Comparison of ENCODE assay signal across 18 cellular contexts in the genomic region with DNA sequence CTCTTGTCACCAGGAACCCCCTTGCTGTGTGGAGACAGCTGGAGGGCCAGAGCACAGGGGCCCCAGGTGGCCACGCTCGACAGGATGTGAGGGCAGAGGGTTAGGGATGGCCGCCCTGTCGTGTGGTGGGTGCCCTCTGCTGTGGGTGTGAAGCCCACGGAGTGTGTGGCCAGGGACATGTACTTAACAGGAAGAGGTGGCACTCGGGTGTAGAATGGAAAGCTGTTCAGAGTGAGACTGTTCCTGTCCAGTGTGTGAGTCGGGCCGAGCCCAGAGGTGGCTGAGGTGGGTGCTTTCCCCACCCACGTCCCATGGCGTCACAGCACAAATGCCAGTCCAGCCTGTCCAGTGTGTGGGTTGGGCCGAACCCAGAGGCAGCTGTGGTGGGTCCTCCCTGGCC.
"Had no signal": no experiment of that assay in that cellular context is flagged by ENCODE, and none has a peak within 500 bp of the region (broad histone marks: within the 10 kb centered on the region; RNA-seq: fewer than 3 reads in every experiment).

No MANE protein-coding gene starts in this region.

- H3K36me3 ChIP-seq: colonic mucosa, neural progenitor cell, pancreas had no signal

- H3K4me3 Mint-ChIP-seq: neural progenitor cell; stimulated activated memory B cell treated with anti-CD40 and anti-IgM and Interleukin-4, amounts not matched to agents 10 μg/mL and 1 μg/mL and 100 μg/mL, for 72 hours; stimulated activated naive CD8-positive, alpha-beta T cell treated with anti-CD3 and anti-CD28 coated beads, Interleukin-15, amount 100 ng/mL, for 72 hours had no signal

- H2AFZ ChIP-seq: neural progenitor cell had no signal

- H3K27me3 ChIP-seq: colonic mucosa, esophagus squamous epithelium, gastroesophageal sphincter, pancreas, testis, tibial nerve had no signal

- DNase-seq: colonic mucosa; dermis blood vessel endothelial cell; esophagus squamous epithelium; foreskin fibroblast; left colon; mucosa of descending colon; naive thymus-derived CD8-positive, alpha-beta T cell; occipital lobe; pancreas; right cardiac atrium; stimulated activated CD4-positive, alpha-beta T cell treated with anti-CD3 and anti-CD28 coated beads, Interleukin-4, amount 100 ng/mL, for 1 hour; stimulated activated CD8-positive, alpha-beta memory T cell treated with anti-CD3 and anti-CD28 coated beads, Interleukin-4, amount 100 ng/mL, for 48 hours; stimulated activated naive CD8-positive, alpha-beta T cell treated with anti-CD3 and anti-CD28 coated beads, Interleukin-15, amount 100 ng/mL, for 72 hours; testis had no signal

- H3K4me1 ChIP-seq: colonic mucosa, esophagus squamous epithelium, gastroesophageal sphincter, neural progenitor cell, pancreas, testis had no signal

- H3K27me3 Mint-ChIP-seq: naive thymus-derived CD8-positive, alpha-beta T cell; stimulated activated memory B cell treated with anti-CD40 and anti-IgM and Interleukin-4, amounts not matched to agents 10 μg/mL and 1 μg/mL and 100 μg/mL, for 72 hours; stimulated activated naive CD8-positive, alpha-beta T cell treated with anti-CD3 and anti-CD28 coated beads, Interleukin-15, amount 100 ng/mL, for 72 hours had no signal

- ATAC-seq: gastroesophageal sphincter; left colon; mucosa of descending colon; naive thymus-derived CD8-positive, alpha-beta T cell; pancreas; right cardiac atrium; stimulated activated memory B cell treated with anti-CD40 and anti-IgM and Interleukin-4, amounts not matched to agents 10 μg/mL and 1 μg/mL and 100 μg/mL, for 72 hours; stimulated activated naive CD8-positive, alpha-beta T cell treated with anti-CD3 and anti-CD28 coated beads, Interleukin-15, amount 100 ng/mL, for 72 hours had no signal

- H3K27ac Mint-ChIP-seq: neural progenitor cell; stimulated activated memory B cell treated with anti-CD40 and anti-IgM and Interleukin-4, amounts not matched to agents 10 μg/mL and 1 μg/mL and 100 μg/mL, for 72 hours; stimulated activated naive CD8-positive, alpha-beta T cell treated with anti-CD3 and anti-CD28 coated beads, Interleukin-15, amount 100 ng/mL, for 72 hours had no signal

- H3K4me2 ChIP-seq: neural progenitor cell had no signal

- H3K9ac ChIP-seq: neural progenitor cell had no signal

- H3K9me3 ChIP-seq: colonic mucosa, esophagus squamous epithelium, mucosa of descending colon, pancreas, testis had no signal

- H3K4me3 ChIP-seq: colonic mucosa, esophagus squamous epithelium, gastroesophageal sphincter, mucosa of descending colon, neural progenitor cell, pancreas, testis, tibial nerve had no signal

- H3K27ac ChIP-seq: colonic mucosa, esophagus squamous epithelium, gastroesophageal sphincter, neural progenitor cell, pancreas, testis, tibial nerve had no signal
